ENCODE assay signal across 17 cellular contexts in the genomic region with DNA sequence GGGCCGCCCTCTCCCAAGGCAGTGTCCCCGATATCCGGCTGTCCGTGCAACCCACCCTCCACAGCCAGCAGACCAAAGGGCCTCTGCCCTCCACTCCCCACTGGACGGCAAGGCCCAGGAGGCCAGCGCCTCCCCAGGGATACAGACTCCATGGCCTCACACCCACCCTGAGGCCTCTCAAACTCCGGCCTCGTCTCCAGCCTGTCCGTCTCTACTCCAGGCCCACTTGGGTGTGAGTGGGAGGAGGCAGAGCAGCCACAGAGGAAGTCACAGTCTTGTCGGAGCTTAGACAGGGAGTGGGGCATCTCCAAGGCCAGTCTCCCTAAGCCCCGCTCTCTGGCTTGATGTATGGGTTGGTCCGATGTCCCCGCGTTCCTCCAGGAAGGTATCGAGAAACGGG.
"Had no signal": no experiment of that assay in that cellular context is flagged by ENCODE, and none has a peak within 500 bp of the region (broad histone marks: within the 10 kb centered on the region; RNA-seq: fewer than 3 reads in every experiment).

No MANE protein-coding gene starts in this region.

- H3K9me3 Mint-ChIP-seq: naive thymus-derived CD8-positive, alpha-beta T cell; stimulated activated memory B cell treated with anti-CD40 and anti-IgM and Interleukin-4, amounts not matched to agents 10 μg/mL and 1 μg/mL and 100 μg/mL, for 72 hours had no signal

- H3K36me3 ChIP-seq: colonic mucosa, spleen had no signal

- H3K9me3 ChIP-seq: colonic mucosa, mucosa of descending colon, psoas muscle, spleen had no signal

- DNase-seq: colonic mucosa; dermis blood vessel endothelial cell; foreskin keratinocyte; left colon; mammary epithelial cell; mucosa of descending colon; naive thymus-derived CD8-positive, alpha-beta T cell; retina; spleen; stimulated activated CD4-positive, alpha-beta T cell treated with anti-CD3 and anti-CD28 coated beads, Interleukin-15, amount 100 ng/mL, for 24 hours; stimulated activated CD4-positive, alpha-beta T cell treated with anti-CD3 and anti-CD28 coated beads, Interleukin-1b, Interleukin-23, amount 100 ng/mL, for 48 hours; stimulated activated CD4-positive, alpha-beta T cell treated with anti-CD3 and anti-CD28 coated beads, Interleukin-4, amount 100 ng/mL, for 24 hours; trophoblast cell had no signal

- H3K79me2 ChIP-seq: hepatocyte had no signal

- H3K4me3 ChIP-seq: colonic mucosa, hepatocyte, mucosa of descending colon, psoas muscle, spleen had no signal

- H3K4me3 Mint-ChIP-seq: naive thymus-derived CD8-positive, alpha-beta T cell; stimulated activated memory B cell treated with anti-CD40 and anti-IgM and Interleukin-4, amounts not matched to agents 10 μg/mL and 1 μg/mL and 100 μg/mL, for 72 hours had no signal

- H3K4me1 Mint-ChIP-seq: naive thymus-derived CD8-positive, alpha-beta T cell; stimulated activated memory B cell treated with anti-CD40 and anti-IgM and Interleukin-4, amounts not matched to agents 10 μg/mL and 1 μg/mL and 100 μg/mL, for 72 hours had no signal

- H2AFZ ChIP-seq: hepatocyte had no signal

- H3K27ac ChIP-seq: colonic mucosa, foreskin keratinocyte, hepatocyte, psoas muscle, spleen had no signal

- H3K4me1 ChIP-seq: colonic mucosa, foreskin keratinocyte, psoas muscle, spleen had no signal

- H3K4me2 ChIP-seq: hepatocyte had no signal

- H3K36me3 Mint-ChIP-seq: naive thymus-derived CD8-positive, alpha-beta T cell; stimulated activated memory B cell treated with anti-CD40 and anti-IgM and Interleukin-4, amounts not matched to agents 10 μg/mL and 1 μg/mL and 100 μg/mL, for 72 hours had no signal

- ATAC-seq: foreskin keratinocyte; left colon; mucosa of descending colon; naive thymus-derived CD8-positive, alpha-beta T cell; psoas muscle; sciatic nerve; stimulated activated memory B cell treated with anti-CD40 and anti-IgM and Interleukin-4, amounts not matched to agents 10 μg/mL and 1 μg/mL and 100 μg/mL, for 72 hours had no signal

- H3K27ac Mint-ChIP-seq: stimulated activated memory B cell treated with anti-CD40 and anti-IgM and Interleukin-4, amounts not matched to agents 10 μg/mL and 1 μg/mL and 100 μg/mL, for 72 hours had no signal
